In the genomic region with DNA sequence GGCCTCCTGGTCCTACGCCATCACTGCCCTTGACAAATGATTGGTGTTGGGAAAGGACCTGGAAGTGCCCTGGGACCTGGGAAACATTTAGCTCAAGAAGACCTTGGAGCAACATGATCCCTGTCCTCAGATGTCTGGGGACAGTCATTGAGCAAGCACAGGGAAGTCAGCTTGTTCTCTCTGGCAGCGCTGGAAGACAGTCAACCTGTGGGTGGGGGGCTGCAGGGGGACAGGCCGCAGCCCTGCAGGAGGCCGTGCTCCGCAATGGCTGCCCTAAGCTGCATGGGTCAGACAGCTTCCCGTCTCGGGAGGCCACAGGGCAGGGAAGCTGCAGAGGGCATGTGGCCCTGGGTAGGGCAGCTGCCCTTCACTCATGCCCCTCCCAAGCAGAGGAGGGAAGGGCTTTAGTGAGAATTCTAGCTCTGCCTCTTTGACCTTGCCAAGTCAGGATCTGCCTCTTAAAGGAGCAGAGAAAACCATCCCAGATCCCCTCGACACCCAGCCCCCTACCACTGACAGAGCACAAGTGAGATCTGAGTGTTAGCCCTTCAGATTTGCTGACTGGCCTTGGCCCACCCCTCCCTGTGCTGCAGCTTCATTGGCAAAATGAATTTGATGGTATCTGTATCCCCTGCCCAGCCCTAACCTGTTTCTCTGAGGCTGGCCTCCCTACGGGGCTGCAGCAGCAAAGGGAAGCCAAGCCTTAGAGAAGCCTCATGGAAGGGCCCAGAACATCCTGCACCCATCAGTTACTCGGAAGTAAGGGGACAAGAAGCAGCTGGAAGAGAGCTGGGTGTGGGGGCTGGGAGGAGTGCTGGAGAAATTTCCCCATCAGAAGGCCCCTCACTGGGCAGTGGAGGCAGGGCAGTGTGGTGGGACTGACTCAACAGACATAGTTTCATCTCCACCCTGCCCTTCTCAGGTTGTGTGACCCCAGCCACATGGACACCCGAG, we compare ENCODE assay signal across 1 cellular context.
TF ChIP-seq lines count a peak whose summit lies in the region.

No MANE protein-coding gene starts in this region.

TF ChIP-seq in GM23338, 12 proteins besides CTCF, POLR2A, EP300 and RAD21 (continued from another document):
- TF ChIP-seq, protein P1, sequence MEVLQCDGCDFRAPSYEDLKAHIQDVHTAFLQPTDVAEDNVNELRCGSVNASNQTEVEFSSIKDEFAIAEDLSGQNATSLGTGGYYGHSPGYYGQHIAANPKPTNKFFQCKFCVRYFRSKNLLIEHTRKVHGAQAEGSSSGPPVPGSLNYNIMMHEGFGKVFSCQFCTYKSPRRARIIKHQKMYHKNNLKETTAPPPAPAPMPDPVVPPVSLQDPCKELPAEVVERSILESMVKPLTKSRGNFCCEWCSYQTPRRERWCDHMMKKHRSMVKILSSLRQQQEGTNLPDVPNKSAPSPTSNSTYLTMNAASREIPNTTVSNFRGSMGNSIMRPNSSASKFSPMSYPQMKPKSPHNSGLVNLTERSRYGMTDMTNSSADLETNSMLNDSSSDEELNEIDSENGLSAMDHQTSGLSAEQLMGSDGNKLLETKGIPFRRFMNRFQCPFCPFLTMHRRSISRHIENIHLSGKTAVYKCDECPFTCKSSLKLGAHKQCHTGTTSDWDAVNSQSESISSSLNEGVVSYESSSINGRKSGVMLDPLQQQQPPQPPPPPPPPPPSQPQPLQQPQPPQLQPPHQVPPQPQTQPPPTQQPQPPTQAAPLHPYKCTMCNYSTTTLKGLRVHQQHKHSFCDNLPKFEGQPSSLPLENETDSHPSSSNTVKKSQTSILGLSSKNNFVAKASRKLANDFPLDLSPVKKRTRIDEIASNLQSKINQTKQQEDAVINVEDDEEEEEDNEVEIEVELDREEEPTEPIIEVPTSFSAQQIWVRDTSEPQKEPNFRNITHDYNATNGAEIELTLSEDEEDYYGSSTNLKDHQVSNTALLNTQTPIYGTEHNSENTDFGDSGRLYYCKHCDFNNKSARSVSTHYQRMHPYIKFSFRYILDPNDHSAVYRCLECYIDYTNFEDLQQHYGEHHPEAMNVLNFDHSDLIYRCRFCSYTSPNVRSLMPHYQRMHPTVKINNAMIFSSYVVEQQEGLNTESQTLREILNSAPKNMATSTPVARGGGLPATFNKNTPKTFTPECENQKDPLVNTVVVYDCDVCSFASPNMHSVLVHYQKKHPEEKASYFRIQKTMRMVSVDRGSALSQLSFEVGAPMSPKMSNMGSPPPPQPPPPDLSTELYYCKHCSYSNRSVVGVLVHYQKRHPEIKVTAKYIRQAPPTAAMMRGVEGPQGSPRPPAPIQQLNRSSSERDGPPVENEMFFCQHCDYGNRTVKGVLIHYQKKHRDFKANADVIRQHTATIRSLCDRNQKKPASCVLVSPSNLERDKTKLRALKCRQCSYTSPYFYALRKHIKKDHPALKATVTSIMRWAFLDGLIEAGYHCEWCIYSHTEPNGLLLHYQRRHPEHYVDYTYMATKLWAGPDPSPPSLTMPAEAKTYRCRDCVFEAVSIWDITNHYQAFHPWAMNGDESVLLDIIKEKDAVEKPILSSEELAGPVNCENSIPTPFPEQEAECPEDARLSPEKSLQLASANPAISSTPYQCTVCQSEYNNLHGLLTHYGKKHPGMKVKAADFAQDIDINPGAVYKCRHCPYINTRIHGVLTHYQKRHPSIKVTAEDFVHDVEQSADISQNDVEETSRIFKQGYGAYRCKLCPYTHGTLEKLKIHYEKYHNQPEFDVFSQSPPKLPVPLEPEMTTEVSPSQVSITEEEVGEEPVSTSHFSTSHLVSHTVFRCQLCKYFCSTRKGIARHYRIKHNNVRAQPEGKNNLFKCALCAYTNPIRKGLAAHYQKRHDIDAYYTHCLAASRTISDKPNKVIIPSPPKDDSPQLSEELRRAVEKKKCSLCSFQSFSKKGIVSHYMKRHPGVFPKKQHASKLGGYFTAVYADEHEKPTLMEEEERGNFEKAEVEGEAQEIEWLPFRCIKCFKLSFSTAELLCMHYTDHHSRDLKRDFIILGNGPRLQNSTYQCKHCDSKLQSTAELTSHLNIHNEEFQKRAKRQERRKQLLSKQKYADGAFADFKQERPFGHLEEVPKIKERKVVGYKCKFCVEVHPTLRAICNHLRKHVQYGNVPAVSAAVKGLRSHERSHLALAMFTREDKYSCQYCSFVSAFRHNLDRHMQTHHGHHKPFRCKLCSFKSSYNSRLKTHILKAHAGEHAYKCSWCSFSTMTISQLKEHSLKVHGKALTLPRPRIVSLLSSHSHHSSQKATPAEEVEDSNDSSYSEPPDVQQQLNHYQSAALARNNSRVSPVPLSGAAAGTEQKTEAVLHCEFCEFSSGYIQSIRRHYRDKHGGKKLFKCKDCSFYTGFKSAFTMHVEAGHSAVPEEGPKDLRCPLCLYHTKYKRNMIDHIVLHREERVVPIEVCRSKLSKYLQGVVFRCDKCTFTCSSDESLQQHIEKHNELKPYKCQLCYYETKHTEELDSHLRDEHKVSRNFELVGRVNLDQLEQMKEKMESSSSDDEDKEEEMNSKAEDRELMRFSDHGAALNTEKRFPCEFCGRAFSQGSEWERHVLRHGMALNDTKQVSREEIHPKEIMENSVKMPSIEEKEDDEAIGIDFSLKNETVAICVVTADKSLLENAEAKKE (CRISPR knock-in tag; IDR thresholded peaks at IDR 0.05) = no peak
- TF ChIP-seq, protein P2, sequence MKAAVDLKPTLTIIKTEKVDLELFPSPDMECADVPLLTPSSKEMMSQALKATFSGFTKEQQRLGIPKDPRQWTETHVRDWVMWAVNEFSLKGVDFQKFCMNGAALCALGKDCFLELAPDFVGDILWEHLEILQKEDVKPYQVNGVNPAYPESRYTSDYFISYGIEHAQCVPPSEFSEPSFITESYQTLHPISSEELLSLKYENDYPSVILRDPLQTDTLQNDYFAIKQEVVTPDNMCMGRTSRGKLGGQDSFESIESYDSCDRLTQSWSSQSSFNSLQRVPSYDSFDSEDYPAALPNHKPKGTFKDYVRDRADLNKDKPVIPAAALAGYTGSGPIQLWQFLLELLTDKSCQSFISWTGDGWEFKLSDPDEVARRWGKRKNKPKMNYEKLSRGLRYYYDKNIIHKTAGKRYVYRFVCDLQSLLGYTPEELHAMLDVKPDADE (IDR thresholded peaks at IDR 0.05) = no peak
- TF ChIP-seq EZH2 (IDR thresholded peaks at IDR 0.05; ENCODE audit: low read depth, unreplicated experiment) (no peak), STAT1 (IDR thresholded peaks at IDR 0.05; ENCODE audit: unreplicated experiment) (no peak), CREB1 (CRISPR knock-in tag; IDR thresholded peaks at IDR 0.05; ENCODE audit: low read depth) (no peak)
